Comparison of ENCODE assay signal across 9 cellular contexts in the genomic region with DNA sequence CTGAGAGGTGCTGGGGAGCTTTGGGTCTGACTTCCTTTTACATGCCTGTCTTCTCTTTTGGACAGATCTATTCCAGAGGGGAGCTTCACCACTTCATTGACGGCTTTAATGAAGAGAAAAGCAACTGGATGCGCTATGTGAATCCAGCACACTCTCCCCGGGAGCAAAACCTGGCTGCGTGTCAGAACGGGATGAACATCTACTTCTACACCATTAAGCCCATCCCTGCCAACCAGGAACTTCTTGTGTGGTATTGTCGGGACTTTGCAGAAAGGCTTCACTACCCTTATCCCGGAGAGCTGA. TPM values are rescaled to one million over a fixed set of nuclear protein-coding genes. Genes with fewer than 3 reads are reported as not detected.
DNase-seq lines count a peak whose midpoint lies in the region; ATAC-seq, FAIRE-seq and TF ChIP-seq lines count a peak whose summit lies in the region.
"Had no signal": no experiment of that assay in that cellular context is flagged by ENCODE, and none has a peak within 500 bp of the region (broad histone marks: within the 10 kb centered on the region; RNA-seq: fewer than 3 reads in every experiment).

No MANE protein-coding gene starts in this region.

- POLR2A ChIA-PET in K562 (lab: Yijun Ruan, JAX), result interaction anchor here (0.6 to 2.0 kb wide), 7 partner anchors 9 to 821 kb away, joined by 3 to 11 read pairs (median 3); a partner anchor contains a TSS

- peak overlapping the region in 1 of 2 experiments; percentile 83; a peak in 2 of 4 replicates for H3K9ac ChIP-seq in K562 (ENCODE audit: insufficient read depth in 1 of 2, low read depth in 2 of 2, low read length in 2 of 2)

- no peak for TF ChIP-seq EP300 in K562 (IDR thresholded peaks at IDR 0.05; ENCODE audit: low read length)

- no peaks in the 10 kb centered on the region for H4K20me1 ChIP-seq in K562 (replicated peaks; ENCODE audit: control insufficient read depth, insufficient read depth, low read length)

- no peak for DNase-seq in AG10803 (ENCODE audit: low read depth)
- no peak for DNase-seq in HFF-Myc (ENCODE audit: extremely low read depth, low read depth)
- DNase-seq in K562 (ENCODE audit: extremely low read depth in 1 of 4, low spot score in 3 of 4), result peak in 1 of 4 experiments; percentile 26
- peak in 1 of 3 donors; percentile 62 for DNase-seq in mucosa of descending colon
- DNase-seq in NCI-H526 treated with DMSO at 0.1 percent for 48 hours (lab: John Stamatoyannopoulos, UW), result no peak
- DNase-seq in mesenteric fat pad (ENCODE audit: low spot score), result no peak
- DNase-seq in MV-4-11 (lab: John Stamatoyannopoulos, UW), result no peak
- DNase-seq: NCI-H446 treated with DMSO at 0.1 percent for 48 hours had no signal

- FAIRE-seq in K562 (lab: Jason Lieb, UNC), result no peak

- TF ChIP-seq CTCF in AG10803 (conservative IDR thresholded peaks at IDR 0.05; ENCODE audit: low read length) (no peak), HFF-Myc (IDR thresholded peaks at IDR 0.05; ENCODE audit: low read depth, low read length, missing control alignments) (no peak), K562 (IDR thresholded peaks at IDR 0.05 in 2 of 3, conservative IDR thresholded peaks at IDR 0.05 in 1 of 3; ENCODE audit: insufficient read depth in 2 of 3, low read depth in 1 of 3, low read length in 3 of 3) (no peak), mucosa of descending colon (IDR thresholded peaks at IDR 0.05) (no peak)

- no peaks in the 10 kb centered on the region for H3K79me2 ChIP-seq in K562 (ENCODE audit: control insufficient read depth, insufficient read depth, low read length)

- no peak for TF ChIP-seq RAD21 in K562 (CRISPR knock-in tag; conservative IDR thresholded peaks at IDR 0.05 in 1 of 2, IDR thresholded peaks at IDR 0.05 in 1 of 2)

- WGBS in K562 (ENCODE audit: insufficient coverage, low coverage, missing lambda C conversion rate), result 54% methylated on average over 7 of the region's 7 CpGs

- H3K4me3 ChIP-seq in AG10803 (ENCODE audit: low read length) (peak overlapping the region; percentile 61), HFF-Myc (replicated peaks; ENCODE audit: low read depth, low read length) (peak overlapping the region; percentile 48), K562 (peak overlapping the region; percentile 31), mucosa of descending colon (peak overlapping the region; percentile 9)

- BruUV-seq in K562 (replicated peaks; lab: Mats Ljungman, UMichigan), result no TSS peak

- no peaks in the 10 kb centered on the region for H3K9me1 ChIP-seq in K562 (ENCODE audit: control insufficient read depth, insufficient read depth, low read length)

- CTCF ChIA-PET in K562 (lab: Yijun Ruan, JAX; ENCODE audit: low intra/inter-chr PET ratio), result no interaction called here

- no peaks in the 10 kb centered on the region for H3K27me3 ChIP-seq in K562 (ENCODE audit: control insufficient read depth in 2 of 2, insufficient read depth in 2 of 2, low read length in 2 of 2)

- no peak for TF ChIP-seq POLR2A in K562 (conservative IDR thresholded peaks at IDR 0.05)

- in situ Hi-C loops in K562 (cut with MboI), result loop anchor here (5.0 kb wide), 1 partner anchor 203 kb away; no protein-coding TSS in a partner anchor

- peak overlapping the region; percentile 87 for H3K4me2 ChIP-seq in K562 (ENCODE audit: insufficient read depth, low read length)

- H3K27ac ChIP-seq in K562 (ENCODE audit: extremely low read depth, low read depth, low read length), result peak overlapping the region; percentile 81; the same call in 2 of the 3 replicates

- H3K4me1 ChIP-seq in K562 (replicated peaks in 1 of 2; ENCODE audit: control insufficient read depth in 2 of 2, insufficient read depth in 2 of 2, low read length in 2 of 2) (peaks cover 18 to 34% of the 10 kb centered on the region in 2 experiments; a peak in 4 of 5 replicates), mucosa of descending colon (ENCODE audit: low read depth) (peaks cover 18% of the 10 kb centered on the region)

- intact Hi-C loops in K562 (cut with micrococcal nuclease) (loop anchor here (2.0 to 10.0 kb wide), 2 partner anchors 42 to 346 kb away; no protein-coding TSS in a partner anchor), mucosa of descending colon (cut with DNase I, micrococcal nuclease) (loop anchor here in 1 of 2 donors (10.0 kb wide), 1 partner anchor 126 kb away; no protein-coding TSS in a partner anchor)

- no peaks in the 10 kb centered on the region for H3K36me3 ChIP-seq in K562 (ENCODE audit: control insufficient read depth, insufficient read depth, low read length)
- H3K36me3 ChIP-seq in mucosa of descending colon (ENCODE audit: low read depth), result no peaks in the 10 kb centered on the region

- peak overlapping the region; percentile 96 for H2AFZ ChIP-seq in K562 (ENCODE audit: low read depth, low read length)

- ATAC-seq in K562 (peak; percentile 11; the same call in 2 of the 3 replicates), mucosa of descending colon (peak; percentile 28), GM19351 (IDR thresholded peaks at IDR 0.05; ENCODE audit: unreplicated experiment) (no peak)

- H3K9me3 ChIP-seq in K562 (replicated peaks; ENCODE audit: control insufficient read depth, insufficient read depth, low read depth, low read length) (no peaks in the 10 kb centered on the region; the same call in 1 of the 2 replicates), mucosa of descending colon (no peaks in the 10 kb centered on the region)

TF ChIP-seq in K562, 482 proteins besides CTCF, POLR2A, EP300 and RAD21 (continues in another document):
- 0 out of 2 replicates have a peak, but pooled peaks have one; percentile 17 for TF ChIP-seq BRD4 (IDR thresholded peaks at IDR 0.05)
- TF ChIP-seq TEAD4 (IDR thresholded peaks at IDR 0.05; ENCODE audit: low read length), result no peak
- TF ChIP-seq TEAD4 (CRISPR knock-in tag; IDR thresholded peaks at IDR 0.05; ENCODE audit: borderline replicate concordance), result no peak
- no peak for TF ChIP-seq ZNF263 (CRISPR knock-in tag; IDR thresholded peaks at IDR 0.05; ENCODE audit: borderline replicate concordance)
- no peak for TF ChIP-seq TOE1 (IDR thresholded peaks at IDR 0.05; ENCODE audit: borderline replicate concordance)
- no peak for TF ChIP-seq TOE1 (CRISPR knock-in tag; IDR thresholded peaks at IDR 0.05; ENCODE audit: borderline replicate concordance, low read depth)
- TF ChIP-seq, protein P1, sequence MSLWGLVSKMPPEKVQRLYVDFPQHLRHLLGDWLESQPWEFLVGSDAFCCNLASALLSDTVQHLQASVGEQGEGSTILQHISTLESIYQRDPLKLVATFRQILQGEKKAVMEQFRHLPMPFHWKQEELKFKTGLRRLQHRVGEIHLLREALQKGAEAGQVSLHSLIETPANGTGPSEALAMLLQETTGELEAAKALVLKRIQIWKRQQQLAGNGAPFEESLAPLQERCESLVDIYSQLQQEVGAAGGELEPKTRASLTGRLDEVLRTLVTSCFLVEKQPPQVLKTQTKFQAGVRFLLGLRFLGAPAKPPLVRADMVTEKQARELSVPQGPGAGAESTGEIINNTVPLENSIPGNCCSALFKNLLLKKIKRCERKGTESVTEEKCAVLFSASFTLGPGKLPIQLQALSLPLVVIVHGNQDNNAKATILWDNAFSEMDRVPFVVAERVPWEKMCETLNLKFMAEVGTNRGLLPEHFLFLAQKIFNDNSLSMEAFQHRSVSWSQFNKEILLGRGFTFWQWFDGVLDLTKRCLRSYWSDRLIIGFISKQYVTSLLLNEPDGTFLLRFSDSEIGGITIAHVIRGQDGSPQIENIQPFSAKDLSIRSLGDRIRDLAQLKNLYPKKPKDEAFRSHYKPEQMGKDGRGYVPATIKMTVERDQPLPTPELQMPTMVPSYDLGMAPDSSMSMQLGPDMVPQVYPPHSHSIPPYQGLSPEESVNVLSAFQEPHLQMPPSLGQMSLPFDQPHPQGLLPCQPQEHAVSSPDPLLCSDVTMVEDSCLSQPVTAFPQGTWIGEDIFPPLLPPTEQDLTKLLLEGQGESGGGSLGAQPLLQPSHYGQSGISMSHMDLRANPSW (CRISPR knock-in tag; IDR thresholded peaks at IDR 0.05), result no peak
- no peak for TF ChIP-seq CHCHD3 (CRISPR knock-in tag; IDR thresholded peaks at IDR 0.05)

RNA-seq across cellular contexts. Expression of a gene that starts 13.1 kb away (rescaled TPM):
- total RNA-seq in K562 (2011; cell fraction: chromatin; rRNA removed; ENCODE audit: low replicate concordance), result 1.9 and 4.4 TPM in 2 replicates
- 1.1 and 1.3 TPM in 2 replicates for total RNA-seq in K562 (2011; cell fraction: nucleolus; rRNA removed)
- total RNA-seq in K562 (2011; cell fraction: nucleoplasm; rRNA removed), result 0.95 and 1.1 TPM in 2 replicates
- total RNA-seq in K562 (2014; rRNA removed), result 0.27 and 0.29 TPM in 2 replicates
- 0.40 and 0.61 TPM in 2 replicates for total RNA-seq in K562 (2014; rRNA removed; fragmentation: Illumina TruSeq; extraction: Trizol)
- 0.19 and 0.47 TPM in 2 replicates for total RNA-seq in K562 (2015; rRNA removed; fragmentation: Illumina TruSeq; extraction: Trizol)
- 0.67 and 0.86 TPM in 2 replicates for total RNA-seq in K562 (2021)
- 0.18 and 0.21 TPM in 2 replicates for polyA plus RNA-seq in K562 (2011; rRNA removed)
- polyA plus RNA-seq in K562 (2011; cell fraction: cytosol; rRNA removed), result 0.07 and 0.36 TPM in 2 replicates
- 0.11 and 1.1 TPM in 2 replicates for polyA plus RNA-seq in K562 (2011; cell fraction: nucleus; rRNA removed)
- 0.89 and 1.1 TPM in 2 replicates for polyA plus RNA-seq in K562 (2012)
- polyA plus RNA-seq in K562 (2014; fragmentation: Illumina TruSeq; extraction: Trizol), result 0.89 and 1.4 TPM in 2 replicates
- under 1 TPM; 0.20 to 0.21 TPM for polyA plus RNA-seq in K562 (2014; fragmentation: Nextera tagmentation; extraction: Ambion mirVana)
- 0.09 and 0.13 TPM in 2 replicates for polyA plus RNA-seq in K562 (2014; rRNA removed)
- 0.18 and 0.98 TPM in 2 replicates for polyA minus RNA-seq in K562 (2011; rRNA and poly(A)+ RNA removed)
- polyA minus RNA-seq in K562 (2011; cell fraction: cytosol; rRNA and poly(A)+ RNA removed), result 1.1 and 1.6 TPM in 2 replicates
- polyA minus RNA-seq in K562 (2011; cell fraction: nucleus; rRNA and poly(A)+ RNA removed), result 0.94 and 1.00 TPM in 2 replicates
- 10 to 100 TPM; 10.5 to 30.7 (median 23.4) TPM for total RNA-seq in mucosa of descending colon
- 10.6 TPM for total RNA-seq in mesenteric fat pad

Comparison
In these comparisons a context has a peak if more than half of its experiments do, and no peak if none do; other contexts are left out.
1. H3K4me3 ChIP-seq: peak in every context shown above with its lines; median percentile 61 in AG10803; 48 in HFF-Myc; 31 in K562; 9 in mucosa of descending colon.